Comparison of ENCODE assay signal across 15 cellular contexts in genomic region chr4:2489841-2490552, GRCh38. TPM values are rescaled to one million over a fixed set of nuclear protein-coding genes. Genes with fewer than 3 reads are reported as not detected.
DNase-seq lines count a peak whose midpoint lies in the region; ATAC-seq and TF ChIP-seq lines count a peak whose summit lies in the region.
"Had no signal": no experiment of that assay in that cellular context is flagged by ENCODE, and none has a peak within 500 bp of the region (broad histone marks: within the 10 kb centered on the region; RNA-seq: fewer than 3 reads in every experiment).

No MANE protein-coding gene starts in this region.

- no peak overlapping the region for H3K4me3 ChIP-seq in CD4-positive, CD25-positive, alpha-beta regulatory T cell (ENCODE audit: low read depth, low read length)
- no peak overlapping the region for H3K4me3 ChIP-seq in mesendoderm (ENCODE audit: low read length)
- H3K4me3 ChIP-seq: skin epidermis, vagina had no signal

- no peak overlapping the region for H3K4me2 ChIP-seq in mesendoderm (ENCODE audit: low read length)

- peaks cover 19 to 64% (median 46%) of the 10 kb centered on the region in 4 donors for H3K4me1 Mint-ChIP-seq in CD4-positive, CD25-positive, alpha-beta regulatory T cell
- peaks cover 68% of the 10 kb centered on the region for H3K4me1 Mint-ChIP-seq in dendritic cell treated with granulocyte-macrophage colony-stimulating factor and Interleukin-4, amounts not matched to agents 40 ng/mL and 50 ng/mL, for 4 days (ENCODE audit: low read depth)

- peaks cover 51% of the 10 kb centered on the region for H3K36me3 ChIP-seq in CD4-positive, CD25-positive, alpha-beta regulatory T cell (ENCODE audit: control insufficient read depth, insufficient read depth, low read length)
- H3K36me3 ChIP-seq in mesendoderm (ENCODE audit: control insufficient read depth, insufficient read depth, low read length): peaks cover 13% of the 10 kb centered on the region

- intact Hi-C loops in dendritic cell treated with granulocyte-macrophage colony-stimulating factor and Interleukin-4, amounts not matched to agents 40 ng/mL and 50 ng/mL, for 4 days (cut with micrococcal nuclease): no loop called here

- no peak overlapping the region for H3K4me3 Mint-ChIP-seq in CD4-positive, CD25-positive, alpha-beta regulatory T cell
- H3K4me3 Mint-ChIP-seq in dendritic cell treated with granulocyte-macrophage colony-stimulating factor and Interleukin-4, amounts not matched to agents 40 ng/mL and 50 ng/mL, for 4 days: no peak overlapping the region

- H3K79me2 ChIP-seq in mesendoderm (ENCODE audit: control insufficient read depth, insufficient read depth, low read length): peaks cover 75% of the 10 kb centered on the region

- no peak overlapping the region for H2AK5ac ChIP-seq in mesendoderm (ENCODE audit: low read length)

- H2BK15ac ChIP-seq in mesendoderm (replicated peaks; ENCODE audit: low read depth): no peak overlapping the region

- no peak overlapping the region for H2BK120ac ChIP-seq in mesendoderm (ENCODE audit: low read depth, low read length)

- peak overlapping the region; percentile 1 for H3K56ac ChIP-seq in mesendoderm (ENCODE audit: low read length)

- no peak overlapping the region for H3K27ac ChIP-seq in CD4-positive, CD25-positive, alpha-beta regulatory T cell (ENCODE audit: insufficient read depth, low read length, poor library complexity, severe bottlenecking)
- H3K27ac ChIP-seq in mesendoderm (ENCODE audit: low read depth, low read length) (no peak overlapping the region), foreskin keratinocyte (no peak overlapping the region)
- H3K27ac ChIP-seq: vagina had no signal

- H4K5ac ChIP-seq in mesendoderm (ENCODE audit: low read length): no peak overlapping the region

- peak overlapping the region in 2 of 3 donors; percentile 29 to 51 for H3K27ac Mint-ChIP-seq in CD4-positive, CD25-positive, alpha-beta regulatory T cell
- peak overlapping the region; percentile 81 for H3K27ac Mint-ChIP-seq in dendritic cell treated with granulocyte-macrophage colony-stimulating factor and Interleukin-4, amounts not matched to agents 40 ng/mL and 50 ng/mL, for 4 days
- H3K27ac Mint-ChIP-seq: activated T-helper 2 cell treated with anti-CD3 and anti-CD28 coated beads, Interferon-gamma antibody, Interleukin-2, Interleukin-4, amounts not matched to agents 10 μg/mL and 5 μg/mL and 100 μg/mL, durations not matched to agents 14 hours and 24 hours and 36 hours had no signal

- H3K23ac ChIP-seq in mesendoderm (ENCODE audit: low read length): no peak overlapping the region

- peaks cover 35% of the 10 kb centered on the region for H3K4me1 ChIP-seq in CD4-positive, CD25-positive, alpha-beta regulatory T cell (ENCODE audit: control insufficient read depth, insufficient read depth, low read length, poor library complexity, severe bottlenecking)
- peaks cover 8% of the 10 kb centered on the region for H3K4me1 ChIP-seq in mesendoderm (ENCODE audit: control insufficient read depth, low read depth, low read length)
- no peaks in the 10 kb centered on the region for H3K4me1 ChIP-seq in foreskin keratinocyte

- peaks cover 25% of the 10 kb centered on the region for H3K36me3 Mint-ChIP-seq in CD4-positive, CD25-positive, alpha-beta regulatory T cell
- H3K36me3 Mint-ChIP-seq in dendritic cell treated with granulocyte-macrophage colony-stimulating factor and Interleukin-4, amounts not matched to agents 40 ng/mL and 50 ng/mL, for 4 days (ENCODE audit: low read depth): peaks cover 70% of the 10 kb centered on the region

- no peaks in the 10 kb centered on the region for H3K27me3 ChIP-seq in CD4-positive, CD25-positive, alpha-beta regulatory T cell (ENCODE audit: control insufficient read depth, insufficient read depth, low read length)
- no peaks in the 10 kb centered on the region for H3K27me3 ChIP-seq in mesendoderm (ENCODE audit: insufficient read depth, low read length, poor library complexity)
- H3K27me3 ChIP-seq in foreskin keratinocyte: no peaks in the 10 kb centered on the region
- H3K27me3 ChIP-seq: vagina had no signal

- no peak for TF ChIP-seq CTCF in foreskin keratinocyte (conservative IDR thresholded peaks at IDR 0.05)

- no CpG with 5 or more reads among the region's 9 CpGs for WGBS in mesendoderm (ENCODE audit: extremely low coverage, insufficient coverage, low lambda C conversion rate)

- H3K9ac ChIP-seq in mesendoderm (ENCODE audit: low read length): peak overlapping the region; percentile 9

- no peak overlapping the region for H2BK5ac ChIP-seq in mesendoderm (ENCODE audit: low read length)

- no peaks in the 10 kb centered on the region for H3K27me3 Mint-ChIP-seq in CD4-positive, CD25-positive, alpha-beta regulatory T cell
- no peaks in the 10 kb centered on the region for H3K27me3 Mint-ChIP-seq in dendritic cell treated with granulocyte-macrophage colony-stimulating factor and Interleukin-4, amounts not matched to agents 40 ng/mL and 50 ng/mL, for 4 days

- peaks cover 36% of the 10 kb centered on the region for H3K79me1 ChIP-seq in mesendoderm (ENCODE audit: low read length)

- H4K8ac ChIP-seq in mesendoderm (ENCODE audit: low read depth, low read length): no peak overlapping the region

- ATAC-seq in CD4-positive, CD25-positive, alpha-beta regulatory T cell (ENCODE audit: low read depth in 2 of 2): no peak
- ATAC-seq in foreskin keratinocyte (no peak), HG02678 (IDR thresholded peaks at IDR 0.05; ENCODE audit: unreplicated experiment) (no peak)

- no peak overlapping the region for H3K4ac ChIP-seq in mesendoderm (ENCODE audit: low read depth, low read length)

- H3K9me3 ChIP-seq in CD4-positive, CD25-positive, alpha-beta regulatory T cell (ENCODE audit: control insufficient read depth in 2 of 2, low read length in 2 of 2): no peaks in the 10 kb centered on the region
- H3K9me3 ChIP-seq: vagina had no signal

- no peak for DNase-seq in CD4-positive, CD25-positive, alpha-beta regulatory T cell
- DNase-seq in MV-4-11 (lab: John Stamatoyannopoulos, UW) (peak; percentile 22), mesendoderm (no peak), foreskin keratinocyte (no peak), NOMO-1 (lab: John Stamatoyannopoulos, UW; ENCODE audit: unreplicated experiment in 2 of 2) (no peak), AG08396 (ENCODE audit: low spot score) (no peak)
- DNase-seq: DMS 273 treated with DMSO at 0.1 percent for 48 hours, hypothalamus, NCI-H446, SHP77 treated with DMSO at 0.1 percent for 48 hours had no signal

- no peak overlapping the region for H3K18ac ChIP-seq in mesendoderm (ENCODE audit: low read length)

- H3K9me3 Mint-ChIP-seq in CD4-positive, CD25-positive, alpha-beta regulatory T cell: no peaks in the 10 kb centered on the region
- H3K9me3 Mint-ChIP-seq in dendritic cell treated with granulocyte-macrophage colony-stimulating factor and Interleukin-4, amounts not matched to agents 40 ng/mL and 50 ng/mL, for 4 days: no peaks in the 10 kb centered on the region
- H3K9me3 Mint-ChIP-seq: activated T-helper 2 cell treated with anti-CD3 and anti-CD28 coated beads, Interferon-gamma antibody, Interleukin-2, Interleukin-4, amounts not matched to agents 10 μg/mL and 5 μg/mL and 100 μg/mL, durations not matched to agents 14 hours and 24 hours and 36 hours had no signal

RNA-seq across cellular contexts. Expression of gene RNF4, which starts 21.1 kb away (rescaled TPM):
- 111 TPM for total RNA-seq in CD4-positive, CD25-positive, alpha-beta regulatory T cell
- polyA plus RNA-seq in CD4-positive, CD25-positive, alpha-beta regulatory T cell: 10 to 100 TPM; 72.0 to 94.4 (median 83.0) TPM
- polyA plus RNA-seq in mesendoderm (2013, experiment 1 of 2): 57.6 TPM
- polyA plus RNA-seq in mesendoderm (2013, experiment 2 of 2): 56.5 TPM
- 45.0 and 45.7 TPM in 2 replicates for total RNA-seq in foreskin keratinocyte
- 26.0 and 30.1 TPM in 2 replicates for polyA plus RNA-seq in foreskin keratinocyte

RNA-seq across cellular contexts. Expression of gene FAM193A, which starts 46.5 kb away (rescaled TPM):
- total RNA-seq in CD4-positive, CD25-positive, alpha-beta regulatory T cell: 44.3 TPM
- 1 to 10 TPM in 2 of 4 donors, under 1 TPM in 2; 0.71 to 1.9 (median 1.3) TPM for polyA plus RNA-seq in CD4-positive, CD25-positive, alpha-beta regulatory T cell
- 13.5 TPM for polyA plus RNA-seq in mesendoderm (2013, experiment 1 of 2)
- 13.9 TPM for polyA plus RNA-seq in mesendoderm (2013, experiment 2 of 2)
- total RNA-seq in foreskin keratinocyte: 13.4 and 13.5 TPM in 2 replicates
- 4.9 and 5.6 TPM in 2 replicates for polyA plus RNA-seq in foreskin keratinocyte
